Comparison of ENCODE assay signal across 1 cellular context in the genomic region with DNA sequence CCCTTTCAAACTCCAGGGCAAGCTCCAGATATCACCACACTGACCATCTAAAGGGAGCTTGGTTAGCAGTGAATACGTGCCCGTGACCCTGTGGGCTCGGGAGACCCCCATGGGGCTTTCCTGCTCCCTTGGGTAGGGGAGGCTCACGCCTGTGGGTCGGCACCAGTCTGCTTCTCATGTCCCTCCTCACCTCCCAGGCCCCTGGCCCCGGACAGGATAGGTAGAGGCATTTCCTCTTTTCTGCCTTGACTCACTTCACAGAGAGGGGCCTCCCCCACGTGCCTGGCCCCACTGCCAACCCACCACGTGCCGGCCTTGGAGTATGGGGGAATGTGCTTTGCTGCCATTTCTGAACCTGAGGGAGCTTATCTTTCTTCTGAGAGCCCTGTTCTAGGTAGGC.
TF ChIP-seq lines count a peak whose summit lies in the region.

No MANE protein-coding gene starts in this region.

TF ChIP-seq in GM12878, 131 proteins besides CTCF, POLR2A, EP300 and RAD21 (continued from another document):
- TF ChIP-seq, protein P1, sequence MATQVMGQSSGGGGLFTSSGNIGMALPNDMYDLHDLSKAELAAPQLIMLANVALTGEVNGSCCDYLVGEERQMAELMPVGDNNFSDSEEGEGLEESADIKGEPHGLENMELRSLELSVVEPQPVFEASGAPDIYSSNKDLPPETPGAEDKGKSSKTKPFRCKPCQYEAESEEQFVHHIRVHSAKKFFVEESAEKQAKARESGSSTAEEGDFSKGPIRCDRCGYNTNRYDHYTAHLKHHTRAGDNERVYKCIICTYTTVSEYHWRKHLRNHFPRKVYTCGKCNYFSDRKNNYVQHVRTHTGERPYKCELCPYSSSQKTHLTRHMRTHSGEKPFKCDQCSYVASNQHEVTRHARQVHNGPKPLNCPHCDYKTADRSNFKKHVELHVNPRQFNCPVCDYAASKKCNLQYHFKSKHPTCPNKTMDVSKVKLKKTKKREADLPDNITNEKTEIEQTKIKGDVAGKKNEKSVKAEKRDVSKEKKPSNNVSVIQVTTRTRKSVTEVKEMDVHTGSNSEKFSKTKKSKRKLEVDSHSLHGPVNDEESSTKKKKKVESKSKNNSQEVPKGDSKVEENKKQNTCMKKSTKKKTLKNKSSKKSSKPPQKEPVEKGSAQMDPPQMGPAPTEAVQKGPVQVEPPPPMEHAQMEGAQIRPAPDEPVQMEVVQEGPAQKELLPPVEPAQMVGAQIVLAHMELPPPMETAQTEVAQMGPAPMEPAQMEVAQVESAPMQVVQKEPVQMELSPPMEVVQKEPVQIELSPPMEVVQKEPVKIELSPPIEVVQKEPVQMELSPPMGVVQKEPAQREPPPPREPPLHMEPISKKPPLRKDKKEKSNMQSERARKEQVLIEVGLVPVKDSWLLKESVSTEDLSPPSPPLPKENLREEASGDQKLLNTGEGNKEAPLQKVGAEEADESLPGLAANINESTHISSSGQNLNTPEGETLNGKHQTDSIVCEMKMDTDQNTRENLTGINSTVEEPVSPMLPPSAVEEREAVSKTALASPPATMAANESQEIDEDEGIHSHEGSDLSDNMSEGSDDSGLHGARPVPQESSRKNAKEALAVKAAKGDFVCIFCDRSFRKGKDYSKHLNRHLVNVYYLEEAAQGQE (IDR thresholded peaks at IDR 0.05; ENCODE audit: low read depth, low read length): no peak
- TF ChIP-seq, protein P2, sequence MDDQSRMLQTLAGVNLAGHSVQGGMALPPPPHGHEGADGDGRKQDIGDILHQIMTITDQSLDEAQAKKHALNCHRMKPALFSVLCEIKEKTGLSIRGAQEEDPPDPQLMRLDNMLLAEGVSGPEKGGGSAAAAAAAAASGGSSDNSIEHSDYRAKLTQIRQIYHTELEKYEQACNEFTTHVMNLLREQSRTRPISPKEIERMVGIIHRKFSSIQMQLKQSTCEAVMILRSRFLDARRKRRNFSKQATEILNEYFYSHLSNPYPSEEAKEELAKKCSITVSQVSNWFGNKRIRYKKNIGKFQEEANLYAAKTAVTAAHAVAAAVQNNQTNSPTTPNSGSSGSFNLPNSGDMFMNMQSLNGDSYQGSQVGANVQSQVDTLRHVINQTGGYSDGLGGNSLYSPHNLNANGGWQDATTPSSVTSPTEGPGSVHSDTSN (IDR thresholded peaks at IDR 0.05; ENCODE audit: insufficient replicate concordance, low read depth, low read length): no peak
- no peak for TF ChIP-seq NR2C2 (IDR thresholded peaks at IDR 0.05; ENCODE audit: borderline replicate concordance, control insufficient read depth, insufficient read length, low read depth)
